Comparison of ENCODE assay signal across 11 cellular contexts in genomic region chr12:113932411-113933196, GRCh38. TPM values are rescaled to one million over a fixed set of nuclear protein-coding genes. Genes with fewer than 3 reads are reported as not detected.
DNase-seq lines count a peak whose midpoint lies in the region; ATAC-seq and TF ChIP-seq lines count a peak whose summit lies in the region.
"Had no signal": no experiment of that assay in that cellular context is flagged by ENCODE, and none has a peak within 500 bp of the region (broad histone marks: within the 10 kb centered on the region; RNA-seq: fewer than 3 reads in every experiment).

No MANE protein-coding gene starts in this region.

- CTCF ChIA-PET in CD4-positive, alpha-beta memory T cell (lab: Charles Lee; ENCODE audit: partially characterized antibody) = no interaction called here

- in situ Hi-C loops in GM13977 (cut with MboI; ENCODE audit: low pct_unique_long_range_greater_than_20kb, low sequenced_read_pairs, unreplicated experiment) = no loop called here

- intact Hi-C loops in CD4-positive, alpha-beta memory T cell (cut with micrococcal nuclease) = no loop called here

- ATAC-seq in HG02884 (IDR thresholded peaks at IDR 0.05; ENCODE audit: unreplicated experiment) (no peak), GM21786 (IDR thresholded peaks at IDR 0.05; ENCODE audit: unreplicated experiment) (no peak)

- no peaks in the 10 kb centered on the region for H3K27me3 Mint-ChIP-seq in CD4-positive, alpha-beta memory T cell

- peaks cover 0 to 7% (median 6%) of the 10 kb centered on the region in 4 donors for H3K4me1 Mint-ChIP-seq in CD4-positive, alpha-beta memory T cell

- H3K27ac ChIP-seq in cingulate gyrus (ENCODE audit: low read depth, low read length) (peak overlapping the region; percentile 98), layer of hippocampus (ENCODE audit: low read depth, low read length) (peak overlapping the region; percentile 88)
- H3K27ac ChIP-seq in CD4-positive, alpha-beta memory T cell (ENCODE audit: low read depth, low read length) = no peak overlapping the region
- H3K27ac ChIP-seq: HL-60 had no signal

- peaks cover 47% of the 10 kb centered on the region for H3K36me3 ChIP-seq in CD4-positive, alpha-beta memory T cell (ENCODE audit: insufficient read depth, low read length)

- no peak for TF ChIP-seq CTCF in GM13977 (IDR thresholded peaks at IDR 0.05; ENCODE audit: extremely low read depth, insufficient read depth, missing control alignments)

- H3K4me1 ChIP-seq in CD4-positive, alpha-beta memory T cell (ENCODE audit: insufficient read depth, low read length) = no peaks in the 10 kb centered on the region

- POLR2A ChIA-PET in CD4-positive, alpha-beta memory T cell (lab: Charles Lee; ENCODE audit: partially characterized antibody) = no interaction called here

- DNase-seq in NCI-H526 (lab: John Stamatoyannopoulos, UW) (peak; percentile 33 to 78), smooth muscle cell of the brain vasculature (ENCODE audit: low read depth, low spot score) (peak; percentile 17), GM13977 (ENCODE audit: low spot score) (no peak)
- DNase-seq in CD4-positive, alpha-beta memory T cell = no peak
- DNase-seq: activated naive CD4-positive, alpha-beta T cell treated with anti-CD3 and anti-CD28 coated beads for 36 hours; NCI-H510A treated with DMSO at 0.1 percent for 48 hours had no signal

- no peak overlapping the region for H3K4me3 Mint-ChIP-seq in CD4-positive, alpha-beta memory T cell
- H3K4me3 Mint-ChIP-seq: activated naive CD4-positive, alpha-beta T cell treated with anti-CD3 and anti-CD28 coated beads for 36 hours had no signal

- peaks cover 66 to 75% of the 10 kb centered on the region in 2 donors for H3K36me3 Mint-ChIP-seq in CD4-positive, alpha-beta memory T cell

- H3K9me3 Mint-ChIP-seq in CD4-positive, alpha-beta memory T cell = no peaks in the 10 kb centered on the region
- H3K9me3 Mint-ChIP-seq: activated naive CD4-positive, alpha-beta T cell treated with anti-CD3 and anti-CD28 coated beads for 36 hours had no signal

- H3K27ac Mint-ChIP-seq in CD4-positive, alpha-beta memory T cell = peak overlapping the region in 1 of 7 donors; percentile 29
- H3K27ac Mint-ChIP-seq: activated naive CD4-positive, alpha-beta T cell treated with anti-CD3 and anti-CD28 coated beads for 36 hours had no signal

- H3K4me3 ChIP-seq in CD4-positive, alpha-beta memory T cell (ENCODE audit: low read length in 2 of 2) = no peak overlapping the region

- H3K9me3 ChIP-seq in CD4-positive, alpha-beta memory T cell (ENCODE audit: control insufficient read depth in 1 of 2, low read length in 2 of 2) = no peaks in the 10 kb centered on the region

- H3K27me3 ChIP-seq in layer of hippocampus (ENCODE audit: control insufficient read depth, insufficient read depth, low read length) = no peaks in the 10 kb centered on the region
- no peaks in the 10 kb centered on the region for H3K27me3 ChIP-seq in CD4-positive, alpha-beta memory T cell (ENCODE audit: insufficient read depth, low read length)

RNA-seq across cellular contexts. Expression of gene RBM19, which starts 33.5 kb away (rescaled TPM):
- total RNA-seq in CD4-positive, alpha-beta memory T cell = 10 to 100 TPM; 71.0 to 78.4 TPM
- 10 to 100 TPM in 1 of 2 donors, 1 to 10 TPM in 1; 2.9 to 13.9 TPM for polyA plus RNA-seq in CD4-positive, alpha-beta memory T cell

Comparison
In these comparisons a context has a peak if more than half of its experiments do, and no peak if none do; other contexts are left out.
1. DNase-seq: peak in NCI-H526 (2 of 2) and smooth muscle cell of the brain vasculature (single experiment); none in GM13977 (single experiment) and CD4-positive, alpha-beta memory T cell (0 of 5).